ENCODE assay signal across 21 cellular contexts in genomic region chr19:15622991-15623390, GRCh38. TPM values are rescaled to one million over a fixed set of nuclear protein-coding genes. Genes with fewer than 3 reads are reported as not detected.
DNase-seq lines count a peak whose midpoint lies in the region; ATAC-seq and TF ChIP-seq lines count a peak whose summit lies in the region.
"Had no signal": no experiment of that assay in that cellular context is flagged by ENCODE, and none has a peak within 500 bp of the region (broad histone marks: within the 10 kb centered on the region; RNA-seq: fewer than 3 reads in every experiment).

No MANE protein-coding gene starts in this region.

- H3K9me3 ChIP-seq in colonic mucosa, result no peaks in the 10 kb centered on the region
- H3K9me3 ChIP-seq: MG63 had no signal

- TF ChIP-seq CTCF in colonic mucosa (IDR thresholded peaks at IDR 0.05), result no peak

- H3K27ac ChIP-seq in colonic mucosa, result no peak overlapping the region
- H3K27ac ChIP-seq: GM23248, RWPE1 had no signal

- no peak overlapping the region for H3K4me3 ChIP-seq in colonic mucosa
- H3K4me3 ChIP-seq: GM23248, MG63 had no signal

- ATAC-seq in GM21515 (IDR thresholded peaks at IDR 0.05; ENCODE audit: unreplicated experiment), result no peak
- ATAC-seq: Panc1 had no signal

- H3K27me3 ChIP-seq in colonic mucosa, result no peaks in the 10 kb centered on the region

- intact Hi-C loops in colonic mucosa (cut with DNase I), result no loop called here

- H3K4me1 ChIP-seq in colonic mucosa, result no peaks in the 10 kb centered on the region

- H3K36me3 ChIP-seq in colonic mucosa, result no peaks in the 10 kb centered on the region
- H3K36me3 ChIP-seq: MG63 had no signal

- DNase-seq in DMS53 (lab: John Stamatoyannopoulos, UW) (peak; percentile 19), DMS53 treated with DMSO at 0.1 percent for 48 hours (lab: John Stamatoyannopoulos, UW; ENCODE audit: unreplicated experiment) (no peak), colonic mucosa (peak; percentile 49), mucosa of gallbladder (ENCODE audit: low spot score) (peak; percentile 86), NCI-H128 (lab: John Stamatoyannopoulos, UW; ENCODE audit: unreplicated experiment) (no peak)
- DNase-seq in activated naive CD4-positive, alpha-beta T cell treated with anti-CD3 and anti-CD28 coated beads, Interleukin-2, amount 50 U/mL, for 16 hours, result no peak
- DNase-seq: 8988T; CD4-positive, CD25-positive, alpha-beta regulatory T cell; GM23248; H7; MG63; NCI-H1105 treated with DMSO at 0.1 percent for 48 hours; NCI-H2029 treated with DMSO at 0.1 percent for 48 hours; NCI-H510A; NCI-H69; SHP77 had no signal

- no peak overlapping the region for H3K9ac ChIP-seq in colonic mucosa (ENCODE audit: low read depth in 2 of 2, low read length in 2 of 2)
- H3K9ac ChIP-seq: GM23248 had no signal

RNA-seq across cellular contexts. Expression of gene CYP4F8, which starts 8.0 kb away (rescaled TPM):
- total RNA-seq in colonic mucosa (not detected), mucosa of gallbladder (2.0 TPM)
- total RNA-seq: CD4-positive, CD25-positive, alpha-beta regulatory T cell; GM23248; H7; LHCN-M2; SK-MEL-5 had no signal

RNA-seq across cellular contexts. Expression of gene CYP4F3, which starts 17.7 kb away (rescaled TPM):
- 1 to 10 TPM; 7.8 to 8.3 TPM for total RNA-seq in colonic mucosa
- 92.8 TPM for total RNA-seq in mucosa of gallbladder
- total RNA-seq: CD4-positive, CD25-positive, alpha-beta regulatory T cell; GM23248; H7; LHCN-M2; SK-MEL-5 had no signal

RNA-seq across cellular contexts. Expression of gene CYP4F12, which starts 49.9 kb away (rescaled TPM):
- total RNA-seq in colonic mucosa (10 to 100 TPM; 82.1 to 87.0 TPM), mucosa of gallbladder (82.9 TPM)
- total RNA-seq: CD4-positive, CD25-positive, alpha-beta regulatory T cell; GM23248; H7; LHCN-M2; SK-MEL-5 had no signal

Comparison
In these comparisons a context has a peak if more than half of its experiments do, and no peak if none do; other contexts are left out.
1. DNase-seq: peak in DMS53 (single experiment), colonic mucosa (single experiment) and mucosa of gallbladder (single experiment); none in DMS53 treated with DMSO at 0.1 percent for 48 hours (single experiment), activated naive CD4-positive, alpha-beta T cell treated with anti-CD3 and anti-CD28 coated beads, Interleukin-2, amount 50 U/mL, for 16 hours (single experiment) and NCI-H128 (single experiment).
2. RNA of gene CYP4F3, which starts 17.7 kb away (total RNA-seq): 92.8 TPM in mucosa of gallbladder (single experiment); 7.8 to 8.3 TPM in colonic mucosa; every median in the first group is over 10 times any median in the second.